Comparison of ENCODE assay signal across 8 cellular contexts in genomic region chr11:124114942-124115781, GRCh38. TPM values are rescaled to one million over a fixed set of nuclear protein-coding genes. Genes with fewer than 3 reads are reported as not detected.
DNase-seq lines count a peak whose midpoint lies in the region; ATAC-seq and TF ChIP-seq lines count a peak whose summit lies in the region.

Gene VWA5A, plus strand, starts transcription at chr11:124115450. Its CDS starts 2,062 bp downstream, at chr11:124117512.

- 2 to 6% methylated on average over 16 of the region's 16 CpGs for WGBS in lung, 2 donors

- H3K36me3 Mint-ChIP-seq in activated CD8-positive, alpha-beta T cell treated with anti-CD3 and anti-CD28 coated beads, Interleukin-2, amount 10 ng/mL, durations not matched to agents 7 days and 5 days (ENCODE audit: low read depth) = no peaks in the 10 kb centered on the region

- peak within 1 kb of the TSS; percentile 85 for H3K4me3 Mint-ChIP-seq in activated CD8-positive, alpha-beta T cell treated with anti-CD3 and anti-CD28 coated beads, Interleukin-2, amount 10 ng/mL, durations not matched to agents 7 days and 5 days

- peaks cover 4% of the 10 kb centered on the region for H3K27me3 Mint-ChIP-seq in activated CD8-positive, alpha-beta T cell treated with anti-CD3 and anti-CD28 coated beads, Interleukin-2, amount 10 ng/mL, durations not matched to agents 7 days and 5 days (ENCODE audit: low read depth)

- no peaks in the 10 kb centered on the region for H3K9me3 Mint-ChIP-seq in activated CD8-positive, alpha-beta T cell treated with anti-CD3 and anti-CD28 coated beads, Interleukin-2, amount 10 ng/mL, durations not matched to agents 7 days and 5 days (ENCODE audit: insufficient read depth)

- CTCF ChIA-PET in activated CD8-positive, alpha-beta T cell treated with anti-CD3 and anti-CD28 coated beads, Interleukin-2, amount 10 ng/mL, durations not matched to agents 7 days and 5 days (lab: Charles Lee) = interaction anchor here (0.6 to 2.8 kb wide), 8 partner anchors 8 to 287 kb away, joined by 3 to 13 read pairs (median 4); no protein-coding TSS in a partner anchor

- H3K4me1 ChIP-seq in effector memory CD4-positive, alpha-beta T cell (ENCODE audit: control insufficient read depth, insufficient read depth, low read length, poor library complexity, severe bottlenecking) = peaks cover 7% of the 10 kb centered on the region
- peaks cover 0 to 2% of the 10 kb centered on the region in 2 donors for H3K4me1 ChIP-seq in lung (ENCODE audit: control insufficient read depth in 2 of 2, insufficient read depth in 2 of 2, low read length in 2 of 2)

- H3K27me3 ChIP-seq in effector memory CD4-positive, alpha-beta T cell (replicated peaks; ENCODE audit: control insufficient read depth, insufficient read depth, low read length, poor library complexity, severe bottlenecking) = no peaks in the 10 kb centered on the region
- H3K27me3 ChIP-seq in lung (ENCODE audit: control insufficient read depth, insufficient read depth) = no peaks in the 10 kb centered on the region

- no peak for TF ChIP-seq CTCF in lung (IDR thresholded peaks at IDR 0.05; ENCODE audit: control extremely low read depth, extremely low read depth)

- no peaks in the 10 kb centered on the region for H3K9me3 ChIP-seq in effector memory CD4-positive, alpha-beta T cell (ENCODE audit: control insufficient read depth, low read length)
- H3K9me3 ChIP-seq in lung (ENCODE audit: control insufficient read depth in 2 of 2, insufficient read depth in 1 of 2, low read length in 1 of 2) = no peaks in the 10 kb centered on the region

- POLR2A ChIA-PET in activated CD8-positive, alpha-beta T cell treated with anti-CD3 and anti-CD28 coated beads, Interleukin-2, amount 10 ng/mL, durations not matched to agents 7 days and 5 days (lab: Charles Lee) = interaction anchor here (1.1 kb wide), 1 partner anchor 39 kb away, joined by 4 read pairs; no protein-coding TSS in a partner anchor

- ATAC-seq in GM18868 (IDR thresholded peaks at IDR 0.05; ENCODE audit: unreplicated experiment) = peak; percentile 100
- peak; percentile 99 for ATAC-seq in HG03097 (IDR thresholded peaks at IDR 0.05; ENCODE audit: low FRiP score, unreplicated experiment)
- peak; percentile 99 for ATAC-seq in activated CD8-positive, alpha-beta T cell treated with anti-CD3 and anti-CD28 coated beads, Interleukin-2, amount 10 ng/mL, durations not matched to agents 7 days and 5 days
- ATAC-seq in lung (ENCODE audit: insufficient read depth, low FRiP score) = peak; percentile 92

- H3K4me1 Mint-ChIP-seq in activated CD8-positive, alpha-beta T cell treated with anti-CD3 and anti-CD28 coated beads, Interleukin-2, amount 10 ng/mL, durations not matched to agents 7 days and 5 days (ENCODE audit: low read depth) = peaks cover 20% of the 10 kb centered on the region

- H3K36me3 ChIP-seq in effector memory CD4-positive, alpha-beta T cell (ENCODE audit: control insufficient read depth, insufficient read depth, low read length) = no peaks in the 10 kb centered on the region
- H3K36me3 ChIP-seq in lung (ENCODE audit: control insufficient read depth in 2 of 2, insufficient read depth in 2 of 2, low read length in 2 of 2) = peaks cover 0 to 9% of the 10 kb centered on the region in 2 donors

- peak within 1 kb of the TSS; percentile 52 for H3K4me3 ChIP-seq in effector memory CD4-positive, alpha-beta T cell (ENCODE audit: insufficient read depth, low read depth, low read length, poor library complexity, severe bottlenecking)
- H3K4me3 ChIP-seq in lung = peak within 1 kb of the TSS; percentile 48

- peak within 1 kb of the TSS; percentile 71 for H3K27ac Mint-ChIP-seq in activated CD8-positive, alpha-beta T cell treated with anti-CD3 and anti-CD28 coated beads, Interleukin-2, amount 10 ng/mL, durations not matched to agents 7 days and 5 days

- DNase-seq in AG08396 (ENCODE audit: low spot score) (peak; percentile 82), NCI-H526 (lab: John Stamatoyannopoulos, UW) (peak; percentile 88 to 97), lung (ENCODE audit: low spot score) (peak; percentile 85)
- DNase-seq in activated CD8-positive, alpha-beta T cell treated with anti-CD3 and anti-CD28 coated beads, Interleukin-2, amount 10 ng/mL, durations not matched to agents 7 days and 5 days = peak; percentile 85
- peak; percentile 5 to 26 (median 11) for DNase-seq in effector memory CD4-positive, alpha-beta T cell
- DNase-seq in stimulated activated CD4-positive, alpha-beta T cell treated with anti-CD3 and anti-CD28 coated beads, TNF-alpha, amount 100 ng/mL, for 4 hours (ENCODE audit: low read depth in 3 of 3) = peak; percentile 34 to 67 (median 61)

- no peak within 1 kb of the TSS for H3K27ac ChIP-seq in effector memory CD4-positive, alpha-beta T cell (ENCODE audit: insufficient read depth, low read length, poor library complexity, severe bottlenecking)
- peak within 1 kb of the TSS in 1 of 2 donors; percentile 61 for H3K27ac ChIP-seq in lung (ENCODE audit: low read depth in 1 of 2, low read length in 1 of 2)

RNA-seq across cellular contexts. Expression of gene VWA5A, which starts in this region (rescaled TPM):
- 1 to 10 TPM; 3.3 to 3.8 TPM for total RNA-seq in activated CD8-positive, alpha-beta T cell treated with anti-CD3 and anti-CD28 coated beads, Interleukin-2, amount 10 ng/mL, durations not matched to agents 7 days and 5 days
- total RNA-seq in lung = 10 to 100 TPM; 30.1 to 35.8 TPM
- 10 to 100 TPM; 20.7 to 27.4 TPM for polyA plus RNA-seq in lung

Comparison
In these comparisons a context has a peak if more than half of its experiments do, and no peak if none do; other contexts are left out.
1. RNA of gene VWA5A (total RNA-seq): 30.1 to 35.8 TPM in lung; 3.3 to 3.8 TPM in activated CD8-positive, alpha-beta T cell treated with anti-CD3 and anti-CD28 coated beads, Interleukin-2, amount 10 ng/mL, durations not matched to agents 7 days and 5 days; every median in the first group is over 4 times any median in the second.
2. DNase-seq: peak in every context shown above with its lines; median percentile 92 in NCI-H526; 85 in activated CD8-positive, alpha-beta T cell treated with anti-CD3 and anti-CD28 coated beads, Interleukin-2, amount 10 ng/mL, durations not matched to agents 7 days and 5 days; 85 in lung; 82 in AG08396; 61 in stimulated activated CD4-positive, alpha-beta T cell treated with anti-CD3 and anti-CD28 coated beads, TNF-alpha, amount 100 ng/mL, for 4 hours; 11 in effector memory CD4-positive, alpha-beta T cell.
3. Peak in every context shown above with its lines, with median percentiles within 50 percentile points of each other: ATAC-seq.